Comparison of ENCODE assay signal across 11 cellular contexts in genomic region chr9:121354141-121354540, GRCh38. TPM values are rescaled to one million over a fixed set of nuclear protein-coding genes. Genes with fewer than 3 reads are reported as not detected.
A peak's percentile ranks its signal among the peaks of the same experiment; 100 is the strongest.
DNase-seq lines count a peak whose midpoint lies in the region; ATAC-seq and TF ChIP-seq lines count a peak whose summit lies in the region.
"Had no signal": no experiment of that assay in that cellular context is flagged by ENCODE, and none has a peak within 500 bp of the region (broad histone marks: within the 10 kb centered on the region; RNA-seq: fewer than 3 reads in every experiment).

No MANE protein-coding gene starts in this region.

- H3K27me3 ChIP-seq in CD4-positive, CD25-positive, alpha-beta regulatory T cell (ENCODE audit: control insufficient read depth, insufficient read depth, low read length), result no peaks in the 10 kb centered on the region
- H3K27me3 ChIP-seq in duodenal mucosa (ENCODE audit: control insufficient read depth in 1 of 2, insufficient read depth in 2 of 2, low read length in 2 of 2), result no peaks in the 10 kb centered on the region
- no peaks in the 10 kb centered on the region for H3K27me3 ChIP-seq in Karpas-422 (ENCODE audit: low read length)

- H3K4me1 Mint-ChIP-seq in CD4-positive, CD25-positive, alpha-beta regulatory T cell, result peaks cover 6 to 21% (median 13%) of the 10 kb centered on the region in 4 donors
- H3K4me1 Mint-ChIP-seq in natural killer cell, result peaks cover 82 to 87% of the 10 kb centered on the region in 2 donors

- TF ChIP-seq CTCF in natural killer cell (IDR thresholded peaks at IDR 0.05) (no peak), GM13977 (IDR thresholded peaks at IDR 0.05; ENCODE audit: extremely low read depth, insufficient read depth, missing control alignments) (no peak)

- H3K27me3 Mint-ChIP-seq in CD4-positive, CD25-positive, alpha-beta regulatory T cell, result no peaks in the 10 kb centered on the region
- no peaks in the 10 kb centered on the region for H3K27me3 Mint-ChIP-seq in natural killer cell (ENCODE audit: low read depth in 2 of 2)

- H3K36me3 Mint-ChIP-seq in CD4-positive, CD25-positive, alpha-beta regulatory T cell, result no peaks in the 10 kb centered on the region
- H3K36me3 Mint-ChIP-seq in natural killer cell, result peaks cover 9% of the 10 kb centered on the region

- peaks cover 8% of the 10 kb centered on the region for H3K4me1 ChIP-seq in CD4-positive, CD25-positive, alpha-beta regulatory T cell (ENCODE audit: control insufficient read depth, insufficient read depth, low read length, poor library complexity, severe bottlenecking)
- H3K4me1 ChIP-seq in duodenal mucosa (ENCODE audit: control insufficient read depth in 1 of 2, insufficient read depth in 2 of 2, low read length in 2 of 2), result peaks cover 39 to 49% of the 10 kb centered on the region in 2 donors
- peaks cover 66% of the 10 kb centered on the region for H3K4me1 ChIP-seq in Karpas-422 (ENCODE audit: low read length)

- H4K20me1 ChIP-seq in Karpas-422 (ENCODE audit: insufficient read depth, low read depth, low read length), result no peaks in the 10 kb centered on the region

- H3K27ac Mint-ChIP-seq in CD4-positive, CD25-positive, alpha-beta regulatory T cell, result peak overlapping the region in 1 of 3 donors; percentile 40
- peak overlapping the region; percentile 87 to 93 for H3K27ac Mint-ChIP-seq in natural killer cell
- H3K27ac Mint-ChIP-seq: nephron progenitor cell had no signal

- ATAC-seq in CD4-positive, CD25-positive, alpha-beta regulatory T cell (ENCODE audit: low read depth in 2 of 2), result no peak
- ATAC-seq in HG03432 (IDR thresholded peaks at IDR 0.05; ENCODE audit: unreplicated experiment) (peak; percentile 9), natural killer cell (peak; percentile 4 to 5 (median 4))

- no peaks in the 10 kb centered on the region for H3K9me3 Mint-ChIP-seq in CD4-positive, CD25-positive, alpha-beta regulatory T cell
- H3K9me3 Mint-ChIP-seq in natural killer cell, result peaks cover 0 to 3% of the 10 kb centered on the region in 2 donors
- H3K9me3 Mint-ChIP-seq: nephron progenitor cell had no signal

- H3K4me2 ChIP-seq in Karpas-422 (ENCODE audit: low read depth, low read length, poor library complexity, severe bottlenecking), result no peak overlapping the region

- H3K9me3 ChIP-seq in CD4-positive, CD25-positive, alpha-beta regulatory T cell (ENCODE audit: control insufficient read depth in 2 of 2, low read length in 2 of 2), result no peaks in the 10 kb centered on the region
- no peaks in the 10 kb centered on the region for H3K9me3 ChIP-seq in duodenal mucosa (ENCODE audit: control insufficient read depth in 1 of 2, low read length in 2 of 2)
- no peaks in the 10 kb centered on the region for H3K9me3 ChIP-seq in Karpas-422 (ENCODE audit: low read length)

- intact Hi-C loops in natural killer cell (cut with micrococcal nuclease), result no loop called here

- in situ Hi-C loops in GM13977 (cut with MboI; ENCODE audit: low pct_unique_long_range_greater_than_20kb, low sequenced_read_pairs, unreplicated experiment), result no loop called here

- no peak for DNase-seq in CD4-positive, CD25-positive, alpha-beta regulatory T cell
- DNase-seq in natural killer cell (no peak), 8988T (no peak), GM13977 (ENCODE audit: low spot score) (no peak), Karpas-422 (no peak)
- no peak for DNase-seq in activated CD8-positive, alpha-beta memory T cell treated with anti-CD3 and anti-CD28 coated beads, Interleukin-2, amount 50 U/mL, for 4 hours
- DNase-seq: NCI-H1105 treated with DMSO at 0.1 percent for 48 hours, nephron progenitor cell had no signal

- no peaks in the 10 kb centered on the region for H3K9me2 ChIP-seq in Karpas-422 (replicated peaks; ENCODE audit: insufficient read depth, low read length)

- peaks cover 10% of the 10 kb centered on the region; the same call in 1 of the 2 replicates for H3K79me2 ChIP-seq in Karpas-422 (ENCODE audit: low read length)

- H3K27ac ChIP-seq in CD4-positive, CD25-positive, alpha-beta regulatory T cell (ENCODE audit: insufficient read depth, low read length, poor library complexity, severe bottlenecking), result peak overlapping the region; percentile 6
- H3K27ac ChIP-seq in duodenal mucosa (ENCODE audit: low read depth, low read length) (peak overlapping the region; percentile 0), Karpas-422 (ENCODE audit: low read length) (no peak overlapping the region)
- H3K27ac ChIP-seq: C4-2B had no signal

- no peak overlapping the region for H2AFZ ChIP-seq in Karpas-422 (ENCODE audit: low read length)

- H3K36me3 ChIP-seq in CD4-positive, CD25-positive, alpha-beta regulatory T cell (ENCODE audit: control insufficient read depth, insufficient read depth, low read length), result peaks cover 6% of the 10 kb centered on the region
- H3K36me3 ChIP-seq in duodenal mucosa (ENCODE audit: control insufficient read depth in 1 of 2, insufficient read depth in 2 of 2, low read length in 2 of 2) (peaks cover 0 to 5% of the 10 kb centered on the region in 2 donors), Karpas-422 (ENCODE audit: insufficient read depth, low read length) (no peaks in the 10 kb centered on the region)

- H3K9ac ChIP-seq in duodenal mucosa (ENCODE audit: low read depth in 1 of 2, low read length in 2 of 2) (no peak overlapping the region), Karpas-422 (ENCODE audit: low read length) (no peak overlapping the region)

- no peak overlapping the region for H3K4me3 Mint-ChIP-seq in CD4-positive, CD25-positive, alpha-beta regulatory T cell
- peak overlapping the region; percentile 80 for H3K4me3 Mint-ChIP-seq in natural killer cell
- H3K4me3 Mint-ChIP-seq: nephron progenitor cell had no signal

- no peak overlapping the region for H3K4me3 ChIP-seq in CD4-positive, CD25-positive, alpha-beta regulatory T cell (ENCODE audit: low read depth, low read length)
- peak overlapping the region in 1 of 2 donors; percentile 16 for H3K4me3 ChIP-seq in duodenal mucosa (ENCODE audit: low read depth in 1 of 2, low read length in 2 of 2)
- no peak overlapping the region for H3K4me3 ChIP-seq in Karpas-422 (ENCODE audit: low read length)

RNA-seq across cellular contexts. Expression of gene STOM, which starts 15.9 kb away (rescaled TPM):
- 29.9 TPM for total RNA-seq in CD4-positive, CD25-positive, alpha-beta regulatory T cell
- 10 to 100 TPM; 22.3 to 25.1 (median 23.5) TPM for polyA plus RNA-seq in CD4-positive, CD25-positive, alpha-beta regulatory T cell
- total RNA-seq in natural killer cell, result 100 to 1,000 TPM; 185 to 241 (median 189) TPM
- total RNA-seq in Karpas-422 (2014; rRNA removed; shearing (Covaris generic); ENCODE audit: low replicate concordance), result 16.4 and 33.1 TPM in 2 replicates

Comparison
In these comparisons a context has a peak if more than half of its experiments do, and no peak if none do; other contexts are left out.
1. ATAC-seq: peak in HG03432 (single experiment) and natural killer cell (3 of 3); none in CD4-positive, CD25-positive, alpha-beta regulatory T cell (0 of 2).